12 cellular contexts compared by ENCODE assay signal in genomic region chr1:206495493-206496046, GRCh38. TPM values are rescaled to one million over a fixed set of nuclear protein-coding genes. Genes with fewer than 3 reads are reported as not detected.
DNase-seq lines count a peak whose midpoint lies in the region; ATAC-seq and TF ChIP-seq lines count a peak whose summit lies in the region.
"Had no signal": no experiment of that assay in that cellular context is flagged by ENCODE, and none has a peak within 500 bp of the region (broad histone marks: within the 10 kb centered on the region; RNA-seq: fewer than 3 reads in every experiment).

No MANE protein-coding gene starts in this region.

- H3K27me3 Mint-ChIP-seq in activated CD8-positive, alpha-beta T cell treated with anti-CD3 and anti-CD28 coated beads for 36 hours: no peaks in the 10 kb centered on the region
- H3K27me3 Mint-ChIP-seq in activated CD8-positive, alpha-beta T cell treated with anti-CD3 and anti-CD28 coated beads, Interleukin-2, amount 10 ng/mL, durations not matched to agents 7 days and 5 days (ENCODE audit: low read depth): no peaks in the 10 kb centered on the region
- H3K27me3 Mint-ChIP-seq: stimulated activated naive CD8-positive, alpha-beta T cell treated with anti-CD3 and anti-CD28 coated beads, Interleukin-15, Interleukin-2, amounts not matched to agents 100 ng/mL and 50 ng/mL, for 24 hours had no signal

- H3K27me3 ChIP-seq in esophagus squamous epithelium (no peaks in the 10 kb centered on the region), tibial nerve (no peaks in the 10 kb centered on the region)

- H3K4me1 Mint-ChIP-seq in activated CD8-positive, alpha-beta T cell treated with anti-CD3 and anti-CD28 coated beads for 36 hours (ENCODE audit: low read depth): peaks cover 15% of the 10 kb centered on the region
- peaks cover 18% of the 10 kb centered on the region for H3K4me1 Mint-ChIP-seq in activated CD8-positive, alpha-beta T cell treated with anti-CD3 and anti-CD28 coated beads, Interleukin-2, amount 10 ng/mL, durations not matched to agents 7 days and 5 days (ENCODE audit: low read depth)

- TF ChIP-seq POLR2A in esophagus squamous epithelium (IDR thresholded peaks at IDR 0.05) (no peak), tibial nerve (IDR thresholded peaks at IDR 0.05) (no peak), erythroblast (IDR thresholded peaks at IDR 0.05; ENCODE audit: low read length) (no peak)

- WGBS in esophagus squamous epithelium, 2 donors: 56 to 62% methylated on average over 3 of the region's 3 CpGs
- WGBS in tibial nerve, 2 donors: 46 to 47% methylated on average over 3 of the region's 3 CpGs

- no peaks in the 10 kb centered on the region for H3K9me3 ChIP-seq in esophagus squamous epithelium
- no peaks in the 10 kb centered on the region for H3K9me3 ChIP-seq in tibial nerve

- CTCF ChIA-PET in activated CD8-positive, alpha-beta T cell treated with anti-CD3 and anti-CD28 coated beads for 36 hours (lab: Charles Lee): interaction anchor here (0.8 to 3.4 kb wide), 10 partner anchors 8 to 168 kb away, joined by 3 to 41 read pairs (median 4); no protein-coding TSS in a partner anchor
- CTCF ChIA-PET in activated CD8-positive, alpha-beta T cell treated with anti-CD3 and anti-CD28 coated beads, Interleukin-2, amount 10 ng/mL, durations not matched to agents 7 days and 5 days (lab: Charles Lee): interaction anchor here (0.6 to 2.2 kb wide), 10 partner anchors 10 to 169 kb away, joined by 3 to 13 read pairs (median 5); partner anchors contain the start of gene EIF2D

- ATAC-seq in activated CD8-positive, alpha-beta T cell treated with anti-CD3 and anti-CD28 coated beads for 36 hours: no peak
- ATAC-seq in activated CD8-positive, alpha-beta T cell treated with anti-CD3 and anti-CD28 coated beads, Interleukin-2, amount 10 ng/mL, durations not matched to agents 7 days and 5 days: no peak
- ATAC-seq in HG03565 (IDR thresholded peaks at IDR 0.05; ENCODE audit: unreplicated experiment): peak; percentile 18
- no peak for ATAC-seq in GM19035 (IDR thresholded peaks at IDR 0.05; ENCODE audit: unreplicated experiment)

- H3K27ac ChIP-seq in esophagus squamous epithelium (peak overlapping the region in 3 of 4 donors; percentile 22 to 59 (median 55)), tibial nerve (peak overlapping the region in 3 of 4 donors; percentile 26 to 65 (median 54))

- H3K36me3 ChIP-seq in esophagus squamous epithelium (peaks cover 0 to 50% (median 10%) of the 10 kb centered on the region in 3 donors), tibial nerve (peaks cover 0 to 4% (median 0%) of the 10 kb centered on the region in 3 donors)

- peaks cover 8 to 43% (median 22%) of the 10 kb centered on the region in 3 donors for H3K4me1 ChIP-seq in esophagus squamous epithelium
- H3K4me1 ChIP-seq in tibial nerve: peaks cover 0 to 28% (median 15%) of the 10 kb centered on the region in 4 donors

- intact Hi-C loops in activated CD8-positive, alpha-beta T cell treated with anti-CD3 and anti-CD28 coated beads for 36 hours (cut with micrococcal nuclease): no loop called here
- intact Hi-C loops in esophagus squamous epithelium (cut with DNase I): no loop called here

- TF ChIP-seq CTCF in activated CD8-positive, alpha-beta T cell treated with anti-CD3 and anti-CD28 coated beads for 36 hours (IDR thresholded peaks at IDR 0.05): no peak
- TF ChIP-seq CTCF in esophagus squamous epithelium (IDR thresholded peaks at IDR 0.05) (no peak), tibial nerve (IDR thresholded peaks at IDR 0.05) (no peak)

- POLR2A ChIA-PET in activated CD8-positive, alpha-beta T cell treated with anti-CD3 and anti-CD28 coated beads for 36 hours (lab: Charles Lee): interaction anchor here (0.7 to 2.1 kb wide), 7 partner anchors 12 to 277 kb away, joined by 3 to 7 read pairs (median 5); partner anchors contain the start of gene RASSF5
- POLR2A ChIA-PET in activated CD8-positive, alpha-beta T cell treated with anti-CD3 and anti-CD28 coated beads, Interleukin-2, amount 10 ng/mL, durations not matched to agents 7 days and 5 days (lab: Charles Lee): interaction anchor here (0.8 to 1.2 kb wide), 2 partner anchors 9 to 26 kb away, joined by 3 to 4 read pairs; partner anchors contain the start of gene IKBKE

- peak in 1 of 2 donors; percentile 21 for TF ChIP-seq EP300 in tibial nerve (IDR thresholded peaks at IDR 0.05)

- H3K27ac Mint-ChIP-seq in activated CD8-positive, alpha-beta T cell treated with anti-CD3 and anti-CD28 coated beads for 36 hours: peak overlapping the region; percentile 51
- H3K27ac Mint-ChIP-seq in activated CD8-positive, alpha-beta T cell treated with anti-CD3 and anti-CD28 coated beads, Interleukin-2, amount 10 ng/mL, durations not matched to agents 7 days and 5 days: no peak overlapping the region

- no peak for DNase-seq in activated CD8-positive, alpha-beta T cell treated with anti-CD3 and anti-CD28 coated beads for 36 hours
- DNase-seq in activated CD8-positive, alpha-beta T cell treated with anti-CD3 and anti-CD28 coated beads, Interleukin-2, amount 10 ng/mL, durations not matched to agents 7 days and 5 days: no peak
- no peak for DNase-seq in esophagus squamous epithelium (lab: John Stamatoyannopoulos, UW)
- DNase-seq in tibial nerve (ENCODE audit: low spot score in 2 of 2): no peak
- no peak for DNase-seq in 8988T
- DNase-seq in erythroblast (lab: John Stamatoyannopoulos, UW): no peak
- DNase-seq: activated T-cell treated with anti-CD3 and anti-CD28 coated beads, Interleukin-2, amount 50 U/mL, for 1 hour; effector CD8-positive, alpha-beta T cell had no signal

- H3K4me3 Mint-ChIP-seq in activated CD8-positive, alpha-beta T cell treated with anti-CD3 and anti-CD28 coated beads for 36 hours: no peak overlapping the region
- H3K4me3 Mint-ChIP-seq in activated CD8-positive, alpha-beta T cell treated with anti-CD3 and anti-CD28 coated beads, Interleukin-2, amount 10 ng/mL, durations not matched to agents 7 days and 5 days: no peak overlapping the region
- H3K4me3 Mint-ChIP-seq: stimulated activated naive CD8-positive, alpha-beta T cell treated with anti-CD3 and anti-CD28 coated beads, Interleukin-15, Interleukin-2, amounts not matched to agents 100 ng/mL and 50 ng/mL, for 24 hours had no signal

- peaks cover 10% of the 10 kb centered on the region for H3K36me3 Mint-ChIP-seq in activated CD8-positive, alpha-beta T cell treated with anti-CD3 and anti-CD28 coated beads for 36 hours (ENCODE audit: low read depth)
- H3K36me3 Mint-ChIP-seq in activated CD8-positive, alpha-beta T cell treated with anti-CD3 and anti-CD28 coated beads, Interleukin-2, amount 10 ng/mL, durations not matched to agents 7 days and 5 days (ENCODE audit: low read depth): peaks cover 63% of the 10 kb centered on the region

- H3K4me3 ChIP-seq in esophagus squamous epithelium: no peak overlapping the region
- no peak overlapping the region for H3K4me3 ChIP-seq in tibial nerve
- H3K4me3 ChIP-seq: skin epidermis had no signal

- no peaks in the 10 kb centered on the region for H3K9me3 Mint-ChIP-seq in activated CD8-positive, alpha-beta T cell treated with anti-CD3 and anti-CD28 coated beads for 36 hours
- no peaks in the 10 kb centered on the region for H3K9me3 Mint-ChIP-seq in activated CD8-positive, alpha-beta T cell treated with anti-CD3 and anti-CD28 coated beads, Interleukin-2, amount 10 ng/mL, durations not matched to agents 7 days and 5 days (ENCODE audit: insufficient read depth)
- H3K9me3 Mint-ChIP-seq: stimulated activated naive CD8-positive, alpha-beta T cell treated with anti-CD3 and anti-CD28 coated beads, Interleukin-15, Interleukin-2, amounts not matched to agents 100 ng/mL and 50 ng/mL, for 24 hours had no signal

RNA-seq across cellular contexts. Expression of gene RASSF5, which starts 11.8 kb away (rescaled TPM):
- 100 to 1,000 TPM; 215 to 218 TPM for total RNA-seq in activated CD8-positive, alpha-beta T cell treated with anti-CD3 and anti-CD28 coated beads for 36 hours
- total RNA-seq in activated CD8-positive, alpha-beta T cell treated with anti-CD3 and anti-CD28 coated beads, Interleukin-2, amount 10 ng/mL, durations not matched to agents 7 days and 5 days: 100 to 1,000 TPM; 192 to 195 TPM
- 10 to 100 TPM; 29.2 to 85.3 (median 35.1) TPM for total RNA-seq in esophagus squamous epithelium
- total RNA-seq in tibial nerve: 10 to 100 TPM; 24.0 to 32.9 (median 30.2) TPM

RNA-seq across cellular contexts. Expression of gene IKBKE, which starts 25.3 kb away (rescaled TPM):
- 10 to 100 TPM; 14.3 to 14.9 TPM for total RNA-seq in activated CD8-positive, alpha-beta T cell treated with anti-CD3 and anti-CD28 coated beads for 36 hours
- 10 to 100 TPM; 68.3 to 70.1 TPM for total RNA-seq in activated CD8-positive, alpha-beta T cell treated with anti-CD3 and anti-CD28 coated beads, Interleukin-2, amount 10 ng/mL, durations not matched to agents 7 days and 5 days
- total RNA-seq in esophagus squamous epithelium (10 to 100 TPM; 12.6 to 23.7 (median 18.1) TPM), tibial nerve (10 to 100 TPM in 1 of 4 donors, 1 to 10 TPM in 3; 1.5 to 18.0 (median 3.7) TPM)
